Comparison of ENCODE assay signal across 8 cellular contexts in genomic region chr2:27628767-27629709, GRCh38. TPM values are rescaled to one million over a fixed set of nuclear protein-coding genes. Genes with fewer than 3 reads are reported as not detected.
DNase-seq lines count a peak whose midpoint lies in the region; ATAC-seq and TF ChIP-seq lines count a peak whose summit lies in the region.

A gene with protein sequence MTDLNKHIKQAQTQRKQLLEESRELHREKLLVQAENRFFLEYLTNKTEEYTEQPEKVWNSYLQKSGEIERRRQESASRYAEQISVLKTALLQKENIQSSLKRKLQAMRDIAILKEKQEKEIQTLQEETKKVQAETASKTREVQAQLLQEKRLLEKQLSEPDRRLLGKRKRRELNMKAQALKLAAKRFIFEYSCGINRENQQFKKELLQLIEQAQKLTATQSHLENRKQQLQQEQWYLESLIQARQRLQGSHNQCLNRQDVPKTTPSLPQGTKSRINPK (minus strand): TSS chr2:27629012. CDS start chr2:27627799, 1,213 bp downstream.
Gene GPN1, plus strand, starts transcription at chr2:27629050. Its CDS starts 9 bp downstream, at chr2:27629059.

- DNase-seq in NCI-H526 (lab: John Stamatoyannopoulos, UW) = peak; percentile 56 to 90
- peak; percentile 96 for DNase-seq in activated CD4-positive, alpha-beta T cell treated with anti-CD3 and anti-CD28 coated beads, Interleukin-2, amount 10 ng/mL, durations not matched to agents 7 days and 5 days
- DNase-seq in dermis microvascular lymphatic vessel endothelial cell (ENCODE audit: low read depth in 2 of 2) = peak; percentile 65 to 93
- peak; percentile 87 to 91 (median 90) for DNase-seq in right lobe of liver
- DNase-seq in stimulated activated CD4-positive, alpha-beta T cell treated with anti-CD3 and anti-CD28 coated beads, Interleukin-4, amount 100 ng/mL, for 24 hours = peak; percentile 96

- under 1% methylated on average over 35 of the region's 44 CpGs for WGBS in right lobe of liver (ENCODE audit: insufficient coverage, low coverage, low lambda C conversion rate, missing lambda C conversion rate)

- peaks cover 33% of the 10 kb centered on the region for H3K36me3 Mint-ChIP-seq in activated CD4-positive, alpha-beta T cell treated with anti-CD3 and anti-CD28 coated beads, Interleukin-2, amount 10 ng/mL, durations not matched to agents 7 days and 5 days (ENCODE audit: low read depth)

- ATAC-seq in GM19324 (IDR thresholded peaks at IDR 0.05; ENCODE audit: low FRiP score, unreplicated experiment) (peak; percentile 94), HG03457 (IDR thresholded peaks at IDR 0.05; ENCODE audit: unreplicated experiment) (peak; percentile 92), right lobe of liver (peak; percentile 98 to 99 (median 98))

- TF ChIP-seq CTCF in C4-2B (conservative IDR thresholded peaks at IDR 0.05) (no peak), right lobe of liver (IDR thresholded peaks at IDR 0.05) (no peak)

- no peaks in the 10 kb centered on the region for H3K9me3 ChIP-seq in right lobe of liver

- peak within 1 kb of the TSS; percentile 72 to 87 (median 77) for H3K4me3 ChIP-seq in right lobe of liver

- no peak within 1 kb of the TSS for H3K27ac Mint-ChIP-seq in activated CD4-positive, alpha-beta T cell treated with anti-CD3 and anti-CD28 coated beads, Interleukin-2, amount 10 ng/mL, durations not matched to agents 7 days and 5 days

- CTCF ChIA-PET in activated CD4-positive, alpha-beta T cell treated with anti-CD3 and anti-CD28 coated beads, Interleukin-2, amount 10 ng/mL, durations not matched to agents 7 days and 5 days (lab: Charles Lee) = interaction anchor here (0.8 to 1.7 kb wide), 5 partner anchors 10 to 364 kb away, joined by 3 to 6 read pairs (median 5); no protein-coding TSS in a partner anchor

- peak; percentile 45 for TF ChIP-seq POLR2A in right lobe of liver (IDR thresholded peaks at IDR 0.05)

- H3K4me3 Mint-ChIP-seq in activated CD4-positive, alpha-beta T cell treated with anti-CD3 and anti-CD28 coated beads, Interleukin-2, amount 10 ng/mL, durations not matched to agents 7 days and 5 days = no peak within 1 kb of the TSS

- peaks cover 0 to 16% (median 2%) of the 10 kb centered on the region in 4 donors for H3K4me1 ChIP-seq in right lobe of liver

- POLR2A ChIA-PET in activated CD4-positive, alpha-beta T cell treated with anti-CD3 and anti-CD28 coated beads, Interleukin-2, amount 10 ng/mL, durations not matched to agents 7 days and 5 days (lab: Charles Lee) = interaction anchor here (0.6 kb wide), 2 partner anchors 9 to 772 kb away, joined by 3 to 9 read pairs; no protein-coding TSS in a partner anchor

- H3K36me3 ChIP-seq in right lobe of liver = peaks cover 0 to 14% (median 0%) of the 10 kb centered on the region in 4 donors

- H3K27me3 Mint-ChIP-seq in activated CD4-positive, alpha-beta T cell treated with anti-CD3 and anti-CD28 coated beads, Interleukin-2, amount 10 ng/mL, durations not matched to agents 7 days and 5 days = no peaks in the 10 kb centered on the region

- peak within 1 kb of the TSS; percentile 88 for H3K27ac ChIP-seq in C4-2B
- H3K27ac ChIP-seq in right lobe of liver = peak within 1 kb of the TSS; percentile 78 to 84 (median 81)

- no peaks in the 10 kb centered on the region for H3K27me3 ChIP-seq in right lobe of liver

- peaks cover 18% of the 10 kb centered on the region for H3K4me1 Mint-ChIP-seq in activated CD4-positive, alpha-beta T cell treated with anti-CD3 and anti-CD28 coated beads, Interleukin-2, amount 10 ng/mL, durations not matched to agents 7 days and 5 days

- no peaks in the 10 kb centered on the region for H3K9me3 Mint-ChIP-seq in activated CD4-positive, alpha-beta T cell treated with anti-CD3 and anti-CD28 coated beads, Interleukin-2, amount 10 ng/mL, durations not matched to agents 7 days and 5 days

- intact Hi-C loops in right lobe of liver (cut with DNase I) = no loop called here

RNA-seq across cellular contexts. Expression of the first gene that starts in this region (rescaled TPM):
- 1 to 10 TPM in 1 of 2 experiments, under 1 TPM in 1; 1.00 to 1.2 TPM for total RNA-seq in activated CD4-positive, alpha-beta T cell treated with anti-CD3 and anti-CD28 coated beads, Interleukin-2, amount 10 ng/mL, durations not matched to agents 7 days and 5 days
- 1.0 and 1.3 TPM in 2 replicates for total RNA-seq in dermis microvascular lymphatic vessel endothelial cell
- 1 to 10 TPM in 4 of 6 experiments, under 1 TPM in 2; 0.74 to 2.1 (median 1.5) TPM for total RNA-seq in right lobe of liver

RNA-seq across cellular contexts. Expression of gene GPN1, which starts in this region (rescaled TPM):
- 10 to 100 TPM; 36.3 to 44.1 TPM for total RNA-seq in activated CD4-positive, alpha-beta T cell treated with anti-CD3 and anti-CD28 coated beads, Interleukin-2, amount 10 ng/mL, durations not matched to agents 7 days and 5 days
- total RNA-seq in dermis microvascular lymphatic vessel endothelial cell (32.1 TPM in 2 replicates), right lobe of liver (10 to 100 TPM in 4 of 6 experiments, 1 to 10 TPM in 2; 9.4 to 14.6 (median 11.3) TPM)

Comparison
In these comparisons a context has a peak if more than half of its experiments do, and no peak if none do; other contexts are left out.
1. Peak in every context shown above with its lines: DNase-seq, ATAC-seq, H3K4me3 ChIP-seq and H3K27ac ChIP-seq.